ENCODE assay signal across 11 cellular contexts in genomic region chr10:24382596-24382978, GRCh38.
DNase-seq lines count a peak whose midpoint lies in the region; ATAC-seq, FAIRE-seq and TF ChIP-seq lines count a peak whose summit lies in the region.
"Had no signal": no experiment of that assay in that cellular context is flagged by ENCODE, and none has a peak within 500 bp of the region (broad histone marks: within the 10 kb centered on the region; RNA-seq: fewer than 3 reads in every experiment).

No MANE protein-coding gene starts in this region.

- peaks cover 48% of the 10 kb centered on the region for H3K4me1 ChIP-seq in KMS-11 (ENCODE audit: low read depth, poor library complexity, severe bottlenecking)
- peaks cover 12% of the 10 kb centered on the region for H3K4me1 ChIP-seq in foreskin keratinocyte
- peaks cover 0 to 14% (median 8%) of the 10 kb centered on the region in 4 donors for H3K4me1 ChIP-seq in sigmoid colon

- no peaks in the 10 kb centered on the region for H4K20me1 ChIP-seq in KMS-11 (ENCODE audit: insufficient read depth)

- TF ChIP-seq CTCF in KMS-11 (conservative IDR thresholded peaks at IDR 0.05; ENCODE audit: low read depth, low read length) (no peak), foreskin keratinocyte (conservative IDR thresholded peaks at IDR 0.05) (no peak), sigmoid colon (IDR thresholded peaks at IDR 0.05) (no peak)

- intact Hi-C loops in sigmoid colon (cut with DNase I), result loop anchor here (5.0 kb wide), 1 partner anchor 385 kb away; no protein-coding TSS in a partner anchor

- H3K4me2 ChIP-seq in KMS-11, result peak overlapping the region; percentile 87; the same call in 1 of the 2 replicates

- no peak overlapping the region for H3K4me3 ChIP-seq in KMS-11 (IDR thresholded peaks at IDR 0.05; ENCODE audit: insufficient read depth, low read depth, low read length)
- H3K4me3 ChIP-seq in sigmoid colon, result no peak overlapping the region

- no peak for FAIRE-seq in urothelium cell line (lab: Jason Lieb, UNC)

- H2AFZ ChIP-seq in KMS-11 (ENCODE audit: low read depth), result no peak overlapping the region

- no peaks in the 10 kb centered on the region for H3K36me3 ChIP-seq in KMS-11 (ENCODE audit: insufficient read depth)
- H3K36me3 ChIP-seq in sigmoid colon, result no peaks in the 10 kb centered on the region

- H3K27me3 ChIP-seq in KMS-11 (ENCODE audit: insufficient read depth, low read depth) (no peaks in the 10 kb centered on the region), foreskin keratinocyte (no peaks in the 10 kb centered on the region), sigmoid colon (no peaks in the 10 kb centered on the region)

- peak overlapping the region; percentile 82 for H3K27ac ChIP-seq in KMS-11
- peak overlapping the region; percentile 99 for H3K27ac ChIP-seq in foreskin keratinocyte
- peak overlapping the region in 1 of 4 donors; percentile 61 for H3K27ac ChIP-seq in sigmoid colon

- peak; percentile 33 for DNase-seq in stimulated activated CD4-positive, alpha-beta T cell treated with anti-CD3 and anti-CD28 coated beads, Interleukin-15, amount 100 ng/mL, for 24 hours
- DNase-seq in stimulated activated CD4-positive, alpha-beta T cell treated with anti-CD3 and anti-CD28 coated beads, Interleukin-12 subunit alpha, Interleukin-12 subunit beta, amount 100 ng/mL, for 4 hours, result no peak
- DNase-seq in foreskin keratinocyte (peak in 1 of 2 donors; percentile 11), urothelium cell line (ENCODE audit: low spot score) (peak; percentile 36), NCI-H146 treated with DMSO at 0.1 percent for 48 hours (lab: John Stamatoyannopoulos, UW; ENCODE audit: unreplicated experiment) (no peak), activated gamma-delta T cell treated with Interleukin-2 at 50 U/mL for 16 hours (no peak), sigmoid colon (no peak)
- DNase-seq: CD8-positive, alpha-beta T cell; KBM-7; T1000 had no signal

- no peaks in the 10 kb centered on the region for H3K79me2 ChIP-seq in KMS-11 (ENCODE audit: insufficient read depth, low read depth)

- H3K9me3 ChIP-seq in sigmoid colon, result no peaks in the 10 kb centered on the region

- peak; percentile 10 for ATAC-seq in foreskin keratinocyte
- ATAC-seq: CD8-positive, alpha-beta T cell had no signal

- TF ChIP-seq EP300 in sigmoid colon (IDR thresholded peaks at IDR 0.05), result no peak

- WGBS in sigmoid colon, 2 donors, result 32 to 54% methylated on average over 3 of the region's 3 CpGs

- no peak for TF ChIP-seq POLR2A in sigmoid colon (IDR thresholded peaks at IDR 0.05)

- peak overlapping the region; percentile 62; the same call in 1 of the 2 replicates for H3K9ac ChIP-seq in KMS-11

Comparison
In these comparisons a context has a peak if more than half of its experiments do, and no peak if none do; other contexts are left out.
1. DNase-seq: peak in stimulated activated CD4-positive, alpha-beta T cell treated with anti-CD3 and anti-CD28 coated beads, Interleukin-15, amount 100 ng/mL, for 24 hours (single experiment) and urothelium cell line (single experiment); none in stimulated activated CD4-positive, alpha-beta T cell treated with anti-CD3 and anti-CD28 coated beads, Interleukin-12 subunit alpha, Interleukin-12 subunit beta, amount 100 ng/mL, for 4 hours (single experiment), NCI-H146 treated with DMSO at 0.1 percent for 48 hours (single experiment), activated gamma-delta T cell treated with Interleukin-2 at 50 U/mL for 16 hours (single experiment) and sigmoid colon (single experiment).